1 cellular context compared by ENCODE assay signal in the genomic region with DNA sequence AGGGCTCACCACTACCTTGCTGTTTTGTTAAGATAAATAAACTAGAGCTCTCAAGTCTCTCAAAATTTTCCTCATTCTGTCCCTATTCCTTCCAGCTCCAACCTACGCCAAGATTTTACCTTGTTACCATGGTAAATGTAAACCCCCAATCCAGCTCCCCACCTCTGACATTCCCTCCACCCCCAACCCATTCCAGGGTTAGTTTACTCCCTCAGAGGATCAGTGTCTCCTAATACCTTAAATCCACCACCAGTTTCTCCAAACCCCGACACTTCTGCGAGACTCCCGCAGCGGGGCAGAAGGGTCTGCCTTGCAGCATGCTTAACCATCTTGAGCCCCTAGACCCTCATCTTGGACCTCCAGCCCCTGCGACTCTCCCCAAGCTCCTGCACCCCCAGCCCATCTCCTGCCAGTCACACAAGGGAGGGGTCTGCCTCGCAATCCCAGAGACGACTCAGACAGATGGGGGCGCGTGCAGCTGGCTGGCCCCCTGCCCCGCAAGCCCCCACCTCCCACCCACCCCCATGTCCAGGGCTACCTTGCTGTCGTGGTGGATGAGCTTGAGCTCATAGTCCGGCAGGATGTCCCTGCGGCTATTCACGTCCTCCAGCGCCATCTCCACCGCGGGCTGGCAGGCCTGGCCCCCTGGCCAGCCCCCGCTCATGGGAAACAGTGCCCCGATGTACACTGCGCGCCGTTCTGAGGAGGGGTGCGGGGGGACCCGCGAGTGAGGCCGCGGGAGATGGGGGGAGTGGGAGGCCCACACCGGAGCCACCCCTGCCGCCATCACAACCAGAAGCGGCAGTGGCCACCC.
TF ChIP-seq lines count a peak whose summit lies in the region.

No MANE protein-coding gene starts in this region.

TF ChIP-seq in SK-N-SH treated with all-trans-retinoic acid at 6 μM for 48 hours, 23 proteins besides CTCF, POLR2A, EP300 and RAD21 (continued from another document):
- TF ChIP-seq, protein P1, sequence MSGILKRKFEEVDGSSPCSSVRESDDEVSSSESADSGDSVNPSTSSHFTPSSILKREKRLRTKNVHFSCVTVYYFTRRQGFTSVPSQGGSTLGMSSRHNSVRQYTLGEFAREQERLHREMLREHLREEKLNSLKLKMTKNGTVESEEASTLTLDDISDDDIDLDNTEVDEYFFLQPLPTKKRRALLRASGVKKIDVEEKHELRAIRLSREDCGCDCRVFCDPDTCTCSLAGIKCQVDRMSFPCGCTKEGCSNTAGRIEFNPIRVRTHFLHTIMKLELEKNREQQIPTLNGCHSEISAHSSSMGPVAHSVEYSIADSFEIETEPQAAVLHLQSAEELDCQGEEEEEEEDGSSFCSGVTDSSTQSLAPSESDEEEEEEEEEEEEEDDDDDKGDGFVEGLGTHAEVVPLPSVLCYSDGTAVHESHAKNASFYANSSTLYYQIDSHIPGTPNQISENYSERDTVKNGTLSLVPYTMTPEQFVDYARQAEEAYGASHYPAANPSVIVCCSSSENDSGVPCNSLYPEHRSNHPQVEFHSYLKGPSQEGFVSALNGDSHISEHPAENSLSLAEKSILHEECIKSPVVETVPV (CRISPR knock-in tag; IDR thresholded peaks at IDR 0.05), result no peak
- TF ChIP-seq, protein P2, sequence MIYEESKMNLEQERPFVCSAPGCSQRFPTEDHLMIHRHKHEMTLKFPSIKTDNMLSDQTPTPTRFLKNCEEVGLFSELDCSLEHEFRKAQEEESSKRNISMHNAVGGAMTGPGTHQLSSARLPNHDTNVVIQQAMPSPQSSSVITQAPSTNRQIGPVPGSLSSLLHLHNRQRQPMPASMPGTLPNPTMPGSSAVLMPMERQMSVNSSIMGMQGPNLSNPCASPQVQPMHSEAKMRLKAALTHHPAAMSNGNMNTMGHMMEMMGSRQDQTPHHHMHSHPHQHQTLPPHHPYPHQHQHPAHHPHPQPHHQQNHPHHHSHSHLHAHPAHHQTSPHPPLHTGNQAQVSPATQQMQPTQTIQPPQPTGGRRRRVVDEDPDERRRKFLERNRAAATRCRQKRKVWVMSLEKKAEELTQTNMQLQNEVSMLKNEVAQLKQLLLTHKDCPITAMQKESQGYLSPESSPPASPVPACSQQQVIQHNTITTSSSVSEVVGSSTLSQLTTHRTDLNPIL (CRISPR knock-in tag; IDR thresholded peaks at IDR 0.05; ENCODE audit: low read depth), result no peak
- TF ChIP-seq BACH2 (CRISPR knock-in tag; IDR thresholded peaks at IDR 0.05; ENCODE audit: borderline replicate concordance), result no peak
- no peak for TF ChIP-seq OSR1 (CRISPR knock-in tag; IDR thresholded peaks at IDR 0.05)
